11 cellular contexts compared by ENCODE assay signal in genomic region chr5:43772601-43773031, GRCh38.
DNase-seq lines count a peak whose midpoint lies in the region; ATAC-seq and TF ChIP-seq lines count a peak whose summit lies in the region.
"Had no signal": no experiment of that assay in that cellular context is flagged by ENCODE, and none has a peak within 500 bp of the region (broad histone marks: within the 10 kb centered on the region; RNA-seq: fewer than 3 reads in every experiment).

No MANE protein-coding gene starts in this region.

- 35 to 39% methylated on average over 3 of the region's 3 CpGs for WGBS in body of pancreas, 2 donors

- no peaks in the 10 kb centered on the region for H3K27me3 ChIP-seq in body of pancreas

- no peak for TF ChIP-seq POLR2A in body of pancreas (IDR thresholded peaks at IDR 0.05)

- H3K4me1 Mint-ChIP-seq in activated CD4-positive, alpha-beta T cell treated with anti-CD3 and anti-CD28 coated beads for 36 hours = peaks cover 10% of the 10 kb centered on the region
- H3K4me1 Mint-ChIP-seq: stimulated activated naive B cell treated with anti-CD40 and anti-IgM and Interleukin-4, amounts not matched to agents 10 μg/mL and 1 μg/mL and 100 μg/mL, for 72 hours had no signal

- no peaks in the 10 kb centered on the region for H3K9me3 Mint-ChIP-seq in activated CD4-positive, alpha-beta T cell treated with anti-CD3 and anti-CD28 coated beads for 36 hours (ENCODE audit: low read depth)

- intact Hi-C loops in activated CD4-positive, alpha-beta T cell treated with anti-CD3 and anti-CD28 coated beads for 36 hours (cut with DNase I, micrococcal nuclease) = no loop called here
- intact Hi-C loops in body of pancreas (cut with DNase I) (no loop called here), posterior vena cava (cut with DNase I) (no loop called here)

- POLR2A ChIA-PET in activated CD4-positive, alpha-beta T cell treated with anti-CD3 and anti-CD28 coated beads for 36 hours (lab: Charles Lee) = no interaction called here

- H3K4me3 ChIP-seq in body of pancreas = no peak overlapping the region

- H3K9me3 ChIP-seq in body of pancreas = no peaks in the 10 kb centered on the region

- CTCF ChIA-PET in activated CD4-positive, alpha-beta T cell treated with anti-CD3 and anti-CD28 coated beads for 36 hours (lab: Charles Lee) = no interaction called here

- TF ChIP-seq CTCF in body of pancreas (IDR thresholded peaks at IDR 0.05) = no peak

- H3K36me3 Mint-ChIP-seq in activated CD4-positive, alpha-beta T cell treated with anti-CD3 and anti-CD28 coated beads for 36 hours (ENCODE audit: low read depth) = no peaks in the 10 kb centered on the region
- H3K36me3 Mint-ChIP-seq: stimulated activated naive B cell treated with anti-CD40 and anti-IgM and Interleukin-4, amounts not matched to agents 10 μg/mL and 1 μg/mL and 100 μg/mL, for 72 hours had no signal

- H3K4me3 Mint-ChIP-seq in activated CD4-positive, alpha-beta T cell treated with anti-CD3 and anti-CD28 coated beads for 36 hours = no peak overlapping the region
- H3K4me3 Mint-ChIP-seq: stimulated activated naive B cell treated with anti-CD40 and anti-IgM and Interleukin-4, amounts not matched to agents 10 μg/mL and 1 μg/mL and 100 μg/mL, for 72 hours had no signal

- no peaks in the 10 kb centered on the region for H3K4me1 ChIP-seq in body of pancreas

- no peak for DNase-seq in activated CD4-positive, alpha-beta T cell treated with anti-CD3 and anti-CD28 coated beads for 36 hours
- DNase-seq in activated CD4-positive, alpha-beta T cell treated with anti-CD3 and anti-CD28 coated beads for 48 hours = no peak
- peak; percentile 68 for DNase-seq in MV-4-11 (lab: John Stamatoyannopoulos, UW)
- no peak for DNase-seq in body of pancreas
- DNase-seq in pulmonary artery endothelial cell (ENCODE audit: low read depth, low spot score) = peak; percentile 30
- DNase-seq in NCI-H526 (lab: John Stamatoyannopoulos, UW) = no peak
- DNase-seq in OCI-M2 (lab: John Stamatoyannopoulos, UW; ENCODE audit: unreplicated experiment) = no peak
- no peak for DNase-seq in posterior vena cava (ENCODE audit: low spot score)
- DNase-seq: SHP77 treated with DMSO at 0.1 percent for 48 hours; stimulated activated naive B cell treated with anti-CD40 and anti-IgM and Interleukin-4, amounts not matched to agents 10 μg/mL and 1 μg/mL and 100 μg/mL, for 72 hours had no signal

- ATAC-seq in activated CD4-positive, alpha-beta T cell treated with anti-CD3 and anti-CD28 coated beads for 36 hours = peak; percentile 49
- ATAC-seq in body of pancreas = peak; percentile 73
- ATAC-seq: stimulated activated naive B cell treated with anti-CD40 and anti-IgM and Interleukin-4, amounts not matched to agents 10 μg/mL and 1 μg/mL and 100 μg/mL, for 72 hours had no signal

- peak overlapping the region; percentile 73 for H3K27ac Mint-ChIP-seq in activated CD4-positive, alpha-beta T cell treated with anti-CD3 and anti-CD28 coated beads for 36 hours
- H3K27ac Mint-ChIP-seq: progenitor cell of endocrine pancreas; stimulated activated naive B cell treated with anti-CD40 and anti-IgM and Interleukin-4, amounts not matched to agents 10 μg/mL and 1 μg/mL and 100 μg/mL, for 72 hours had no signal

- no peaks in the 10 kb centered on the region for H3K36me3 ChIP-seq in body of pancreas (replicated peaks in 1 of 2; ENCODE audit: insufficient read depth in 1 of 2, low read depth in 2 of 2)

- peaks cover 6% of the 10 kb centered on the region for H3K27me3 Mint-ChIP-seq in activated CD4-positive, alpha-beta T cell treated with anti-CD3 and anti-CD28 coated beads for 36 hours
- H3K27me3 Mint-ChIP-seq: progenitor cell of endocrine pancreas; stimulated activated naive B cell treated with anti-CD40 and anti-IgM and Interleukin-4, amounts not matched to agents 10 μg/mL and 1 μg/mL and 100 μg/mL, for 72 hours had no signal

- no peak overlapping the region for H3K27ac ChIP-seq in body of pancreas

Comparison
In these comparisons a context has a peak if more than half of its experiments do, and no peak if none do; other contexts are left out.
1. DNase-seq: peak in MV-4-11 (single experiment) and pulmonary artery endothelial cell (single experiment); none in activated CD4-positive, alpha-beta T cell treated with anti-CD3 and anti-CD28 coated beads for 36 hours (single experiment), activated CD4-positive, alpha-beta T cell treated with anti-CD3 and anti-CD28 coated beads for 48 hours (single experiment), body of pancreas (0 of 4), NCI-H526 (0 of 2), OCI-M2 (single experiment) and posterior vena cava (single experiment).